In genomic region chr6:145313041-145313855, GRCh38 we compare ENCODE assay signal across 22 cellular contexts.
"Had no signal": no experiment of that assay in that cellular context is flagged by ENCODE, and none has a peak within 500 bp of the region (broad histone marks: within the 10 kb centered on the region; RNA-seq: fewer than 3 reads in every experiment).

No MANE protein-coding gene starts in this region.

- ATAC-seq: heart right ventricle; left lobe of liver; naive thymus-derived CD4-positive, alpha-beta T cell; natural killer cell treated with Interleukin-12 subunit alpha and Interleukin-12 subunit beta and Interleukin-15 and Interleukin-18, amount 100 ng/mL, for 72 hours; right lobe of liver; stimulated activated memory B cell treated with anti-CD40 and anti-IgM and Interleukin-4, amounts not matched to agents 10 μg/mL and 1 μg/mL and 100 μg/mL, for 72 hours; stimulated activated naive CD8-positive, alpha-beta T cell treated with anti-CD3 and anti-CD28 coated beads, Interleukin-15, amount 100 ng/mL, for 72 hours had no signal

- H3K4me1 ChIP-seq: lower lobe of right lung, prostate gland, right lobe of liver, tibial nerve, uterus had no signal

- H3K4me3 ChIP-seq: heart right ventricle, hepatocyte, lower lobe of right lung, ovary, prostate gland, right lobe of liver, smooth muscle cell, tibial nerve, uterus had no signal

- H2AFZ ChIP-seq: hepatocyte had no signal

- H3K27ac ChIP-seq: heart right ventricle, hepatocyte, lower lobe of right lung, ovary, prostate gland, right lobe of liver, tibial nerve, uterus had no signal

- H3K4me2 ChIP-seq: hepatocyte, smooth muscle cell had no signal

- H3K9me3 ChIP-seq: lower lobe of right lung, ovary, prostate gland, right lobe of liver, uterus had no signal

- H3K36me3 ChIP-seq: heart right ventricle, lower lobe of right lung, ovary, prostate gland, right lobe of liver, tibial nerve, uterus had no signal

- DNase-seq: heart right ventricle; lower lobe of right lung; mesendoderm; naive thymus-derived CD4-positive, alpha-beta T cell; ovary; right lobe of liver; stimulated activated CD4-positive, alpha-beta T cell treated with anti-CD3 and anti-CD28 coated beads, Interleukin-1b, Interleukin-23, amount 100 ng/mL, for 48 hours; stimulated activated CD4-positive, alpha-beta T cell treated with anti-CD3 and anti-CD28 coated beads, Interleukin-2, amount 100 ng/mL, for 48 hours; stimulated activated CD4-positive, alpha-beta T cell treated with anti-CD3 and anti-CD28 coated beads, Interleukin-4, amount 100 ng/mL, for 4 hours; stimulated activated CD8-positive, alpha-beta memory T cell treated with anti-CD3 and anti-CD28 coated beads, Interleukin-4, amount 100 ng/mL, for 48 hours; stimulated activated naive CD4-positive, alpha-beta T cell treated with Interleukin-2 at 50 U/mL for 16 hours; stimulated activated naive CD8-positive, alpha-beta T cell treated with anti-CD3 and anti-CD28 coated beads, Interleukin-15, amount 100 ng/mL, for 72 hours; substantia nigra; uterus had no signal

- FAIRE-seq: keratinocyte had no signal

- H3K27me3 ChIP-seq: heart right ventricle, hepatocyte, ovary, right lobe of liver, tibial nerve, uterus had no signal

- H3K79me2 ChIP-seq: hepatocyte had no signal
